15 cellular contexts compared by ENCODE assay signal in genomic region chr11:129592191-129592590, GRCh38.
DNase-seq lines count a peak whose midpoint lies in the region; ATAC-seq and TF ChIP-seq lines count a peak whose summit lies in the region.
"Had no signal": no experiment of that assay in that cellular context is flagged by ENCODE, and none has a peak within 500 bp of the region (broad histone marks: within the 10 kb centered on the region; RNA-seq: fewer than 3 reads in every experiment).

No MANE protein-coding gene starts in this region.

- no peak overlapping the region for H3K23ac ChIP-seq in mesendoderm (ENCODE audit: low read length)

- peaks cover 3% of the 10 kb centered on the region for H3K27me3 Mint-ChIP-seq in endodermal cell (ENCODE audit: insufficient read depth)
- H3K27me3 Mint-ChIP-seq in naive thymus-derived CD4-positive, alpha-beta T cell = peaks cover 0 to 10% (median 5%) of the 10 kb centered on the region in 5 donors

- DNase-seq in right atrium auricular region (ENCODE audit: low spot score) (peak; percentile 28), left cardiac atrium (no peak), endodermal cell (peak; percentile 39), mesendoderm (no peak), COR-L47 (lab: John Stamatoyannopoulos, UW) (no peak)
- DNase-seq in naive thymus-derived CD4-positive, alpha-beta T cell = no peak
- DNase-seq: BE2C; Caco-2; CD8-positive, alpha-beta T cell; DND-41; GDM1; H7 had no signal

- H3K4me1 ChIP-seq in right atrium auricular region (no peaks in the 10 kb centered on the region), endodermal cell (ENCODE audit: control insufficient read depth, insufficient read depth, low read length) (peaks cover 9% of the 10 kb centered on the region), mesendoderm (ENCODE audit: control insufficient read depth, low read depth, low read length) (peaks cover 27% of the 10 kb centered on the region)
- no peaks in the 10 kb centered on the region for H3K4me1 ChIP-seq in naive thymus-derived CD4-positive, alpha-beta T cell (ENCODE audit: control insufficient read depth in 2 of 2, insufficient read depth in 2 of 2, low read length in 2 of 2)
- H3K4me1 ChIP-seq: BE2C, Caco-2 had no signal

- no peak overlapping the region for H4K5ac ChIP-seq in mesendoderm (ENCODE audit: low read length)

- H3K27ac Mint-ChIP-seq in endodermal cell = no peak overlapping the region
- no peak overlapping the region for H3K27ac Mint-ChIP-seq in naive thymus-derived CD4-positive, alpha-beta T cell
- H3K27ac Mint-ChIP-seq: CD8-positive, alpha-beta T cell had no signal

- H3K79me1 ChIP-seq in mesendoderm (ENCODE audit: low read length) = no peaks in the 10 kb centered on the region

- no peak overlapping the region for H3K4ac ChIP-seq in mesendoderm (ENCODE audit: low read depth, low read length)

- H3K36me3 Mint-ChIP-seq in endodermal cell (ENCODE audit: low read depth) = no peaks in the 10 kb centered on the region
- H3K36me3 Mint-ChIP-seq in naive thymus-derived CD4-positive, alpha-beta T cell = no peaks in the 10 kb centered on the region
- H3K36me3 Mint-ChIP-seq: CD8-positive, alpha-beta T cell had no signal

- intact Hi-C loops in left cardiac atrium (cut with DNase I) = no loop called here
- intact Hi-C loops in naive thymus-derived CD4-positive, alpha-beta T cell (cut with micrococcal nuclease) = no loop called here

- H3K4me3 Mint-ChIP-seq in endodermal cell = no peak overlapping the region
- H3K4me3 Mint-ChIP-seq in naive thymus-derived CD4-positive, alpha-beta T cell = no peak overlapping the region
- H3K4me3 Mint-ChIP-seq: CD8-positive, alpha-beta T cell had no signal

- peaks cover 1% of the 10 kb centered on the region for H3K4me1 Mint-ChIP-seq in endodermal cell
- no peaks in the 10 kb centered on the region for H3K4me1 Mint-ChIP-seq in naive thymus-derived CD4-positive, alpha-beta T cell

- H3K9ac ChIP-seq in endodermal cell (ENCODE audit: extremely low read depth, low read length, poor library complexity, severe bottlenecking) (no peak overlapping the region), mesendoderm (ENCODE audit: low read length) (no peak overlapping the region)

- H3K79me2 ChIP-seq in mesendoderm (ENCODE audit: control insufficient read depth, insufficient read depth, low read length) = no peaks in the 10 kb centered on the region

- no peak for TF ChIP-seq CTCF in right atrium auricular region (IDR thresholded peaks at IDR 0.05)
- TF ChIP-seq CTCF in endodermal cell (conservative IDR thresholded peaks at IDR 0.05) = no peak

- ATAC-seq in left cardiac atrium = no peak
- ATAC-seq in naive thymus-derived CD4-positive, alpha-beta T cell = no peak
- ATAC-seq in HG03565 (IDR thresholded peaks at IDR 0.05; ENCODE audit: unreplicated experiment) = no peak
- ATAC-seq: CD8-positive, alpha-beta T cell; HepG2 had no signal

- no peaks in the 10 kb centered on the region for H3K9me3 Mint-ChIP-seq in endodermal cell
- peaks cover 0 to 20% (median 6%) of the 10 kb centered on the region in 11 donors for H3K9me3 Mint-ChIP-seq in naive thymus-derived CD4-positive, alpha-beta T cell
- H3K9me3 Mint-ChIP-seq: CD8-positive, alpha-beta T cell had no signal

- H2BK15ac ChIP-seq in mesendoderm (replicated peaks; ENCODE audit: low read depth) = peak overlapping the region; percentile 61

- H3K27me3 ChIP-seq in right atrium auricular region (no peaks in the 10 kb centered on the region), endodermal cell (ENCODE audit: control insufficient read depth, insufficient read depth, low read length, poor library complexity, severe bottlenecking) (no peaks in the 10 kb centered on the region), mesendoderm (ENCODE audit: insufficient read depth, low read length, poor library complexity) (no peaks in the 10 kb centered on the region)
- H3K27me3 ChIP-seq in naive thymus-derived CD4-positive, alpha-beta T cell (ENCODE audit: control insufficient read depth in 2 of 2, insufficient read depth in 2 of 2, low read length in 2 of 2) = no peaks in the 10 kb centered on the region
- H3K27me3 ChIP-seq: BE2C had no signal

- 93 to 94% methylated on average over 7 to 8 of the region's 8 CpGs for WGBS in endodermal cell (ENCODE audit: insufficient coverage in 1 of 2, insufficient read length in 1 of 2), 2 experiments
- no CpG with 5 or more reads among the region's 8 CpGs for WGBS in mesendoderm (ENCODE audit: extremely low coverage, insufficient coverage, low lambda C conversion rate)

- no peak overlapping the region for H3K56ac ChIP-seq in mesendoderm (ENCODE audit: low read length)

- H3K4me3 ChIP-seq in right atrium auricular region (no peak overlapping the region), endodermal cell (ENCODE audit: low read length) (no peak overlapping the region), mesendoderm (ENCODE audit: low read length) (no peak overlapping the region)
- no peak overlapping the region for H3K4me3 ChIP-seq in naive thymus-derived CD4-positive, alpha-beta T cell (ENCODE audit: low read length)

- no peaks in the 10 kb centered on the region for H3K36me3 ChIP-seq in right atrium auricular region
- no peaks in the 10 kb centered on the region for H3K36me3 ChIP-seq in endodermal cell (ENCODE audit: control insufficient read depth, insufficient read depth, low read length)
- no peaks in the 10 kb centered on the region for H3K36me3 ChIP-seq in mesendoderm (ENCODE audit: control insufficient read depth, insufficient read depth, low read length)
- no peaks in the 10 kb centered on the region for H3K36me3 ChIP-seq in naive thymus-derived CD4-positive, alpha-beta T cell (ENCODE audit: control insufficient read depth in 2 of 3, insufficient read depth in 3 of 3, low read length in 3 of 3)
- H3K36me3 ChIP-seq: BE2C had no signal

- H2BK5ac ChIP-seq in mesendoderm (ENCODE audit: low read length) = no peak overlapping the region

- no peak overlapping the region for H4K8ac ChIP-seq in mesendoderm (ENCODE audit: low read depth, low read length)

- no peak overlapping the region for H3K18ac ChIP-seq in mesendoderm (ENCODE audit: low read length)

- POLR2A ChIA-PET in naive thymus-derived CD4-positive, alpha-beta T cell (lab: Charles Lee) = no interaction called here

- H3K27ac ChIP-seq in right atrium auricular region (no peak overlapping the region), endodermal cell (ENCODE audit: low read depth, low read length) (no peak overlapping the region), mesendoderm (ENCODE audit: low read depth, low read length) (no peak overlapping the region)
- H3K27ac ChIP-seq in naive thymus-derived CD4-positive, alpha-beta T cell (ENCODE audit: low read depth, low read length) = no peak overlapping the region
- H3K27ac ChIP-seq: C4-2B had no signal

- CTCF ChIA-PET in naive thymus-derived CD4-positive, alpha-beta T cell (lab: Charles Lee) = no interaction called here

- no peak overlapping the region for H2AK5ac ChIP-seq in mesendoderm (ENCODE audit: low read length)

- no peak overlapping the region for H2BK120ac ChIP-seq in mesendoderm (ENCODE audit: low read depth, low read length)

- H3K4me2 ChIP-seq in mesendoderm (ENCODE audit: low read length) = no peak overlapping the region

- H3K9me3 ChIP-seq in right atrium auricular region (no peaks in the 10 kb centered on the region), endodermal cell (ENCODE audit: control insufficient read depth, low read length) (no peaks in the 10 kb centered on the region)
- H3K9me3 ChIP-seq in naive thymus-derived CD4-positive, alpha-beta T cell (ENCODE audit: control insufficient read depth in 2 of 3, low read length in 3 of 3) = no peaks in the 10 kb centered on the region
- H3K9me3 ChIP-seq: BE2C, Caco-2 had no signal

Comparison
In these comparisons a context has a peak if more than half of its experiments do, and no peak if none do; other contexts are left out.
1. DNase-seq: peak in right atrium auricular region (single experiment) and endodermal cell (single experiment); none in left cardiac atrium (single experiment), mesendoderm (single experiment), COR-L47 (single experiment) and naive thymus-derived CD4-positive, alpha-beta T cell (0 of 9).